23 cellular contexts compared by ENCODE assay signal in genomic region chr6:165668951-165669350, GRCh38. TPM values are rescaled to one million over a fixed set of nuclear protein-coding genes. Genes with fewer than 3 reads are reported as not detected.
DNase-seq lines count a peak whose midpoint lies in the region; ATAC-seq and TF ChIP-seq lines count a peak whose summit lies in the region.
"Had no signal": no experiment of that assay in that cellular context is flagged by ENCODE, and none has a peak within 500 bp of the region (broad histone marks: within the 10 kb centered on the region; RNA-seq: fewer than 3 reads in every experiment).

No MANE protein-coding gene starts in this region.

- no peaks in the 10 kb centered on the region for H3K27me3 ChIP-seq in Panc1 (ENCODE audit: control insufficient read depth, insufficient read depth, low read length)
- H3K27me3 ChIP-seq in CD8-positive, alpha-beta T cell (ENCODE audit: insufficient read depth, low read length), result no peaks in the 10 kb centered on the region

- no peak for TF ChIP-seq CTCF in Panc1 (IDR thresholded peaks at IDR 0.05)
- no peak for TF ChIP-seq CTCF in CD8-positive, alpha-beta T cell (IDR thresholded peaks at IDR 0.05)

- H3K27ac ChIP-seq in Panc1 (ENCODE audit: low read length), result peak overlapping the region; percentile 23
- H3K27ac ChIP-seq in CD8-positive, alpha-beta T cell (ENCODE audit: low read depth, low read length), result no peak overlapping the region
- H3K27ac ChIP-seq: SK-N-MC had no signal

- no peaks in the 10 kb centered on the region for H3K9me3 ChIP-seq in Panc1 (ENCODE audit: control insufficient read depth, insufficient read depth, low read depth, low read length)
- no peaks in the 10 kb centered on the region for H3K9me3 ChIP-seq in CD8-positive, alpha-beta T cell (ENCODE audit: low read length)

- no peaks in the 10 kb centered on the region for H3K36me3 Mint-ChIP-seq in T-helper 2 cell treated with Interferon-gamma antibody and Interleukin-4, amounts not matched to agents 5 μg/mL and 100 μg/mL, for 36 hours (ENCODE audit: low read depth)
- H3K36me3 Mint-ChIP-seq in CD8-positive, alpha-beta T cell, result no peaks in the 10 kb centered on the region
- H3K36me3 Mint-ChIP-seq: CD8-positive, alpha-beta memory T cell had no signal

- peaks cover 2% of the 10 kb centered on the region for H3K4me1 Mint-ChIP-seq in T-helper 2 cell treated with Interferon-gamma antibody and Interleukin-4, amounts not matched to agents 5 μg/mL and 100 μg/mL, for 36 hours (ENCODE audit: low read depth)
- H3K4me1 Mint-ChIP-seq in CD8-positive, alpha-beta T cell (ENCODE audit: low read depth), result peaks cover 3% of the 10 kb centered on the region

- no TSS peak for BruUV-seq in Panc1 (replicated peaks; lab: Mats Ljungman, UMichigan)

- H3K4me3 ChIP-seq in Panc1 (ENCODE audit: low read depth in 2 of 2, low read length in 2 of 2), result peak overlapping the region in 1 of 2 experiments; percentile 26; a peak in 2 of 4 replicates
- no peak overlapping the region for H3K4me3 ChIP-seq in CD8-positive, alpha-beta T cell (ENCODE audit: low read depth, low read length)
- H3K4me3 ChIP-seq: SK-N-MC had no signal

- peak; percentile 72 for ATAC-seq in Panc1
- ATAC-seq in CD8-positive, alpha-beta T cell, result no peak
- ATAC-seq: Right ventricle myocardium inferior had no signal

- H3K4me3 Mint-ChIP-seq in T-helper 2 cell treated with Interferon-gamma antibody and Interleukin-4, amounts not matched to agents 5 μg/mL and 100 μg/mL, for 36 hours, result no peak overlapping the region
- H3K4me3 Mint-ChIP-seq in CD8-positive, alpha-beta T cell, result no peak overlapping the region
- H3K4me3 Mint-ChIP-seq: CD8-positive, alpha-beta memory T cell; H9 had no signal

- intact Hi-C loops in Panc1 (cut with micrococcal nuclease; ENCODE audit: unreplicated experiment), result no loop called here
- intact Hi-C loops in CD8-positive, alpha-beta T cell (cut with DNase I, micrococcal nuclease), result no loop called here

- H3K27me3 Mint-ChIP-seq in T-helper 2 cell treated with Interferon-gamma antibody and Interleukin-4, amounts not matched to agents 5 μg/mL and 100 μg/mL, for 36 hours (ENCODE audit: low read depth), result peaks cover 31% of the 10 kb centered on the region
- peaks cover 25% of the 10 kb centered on the region for H3K27me3 Mint-ChIP-seq in CD8-positive, alpha-beta T cell (ENCODE audit: low read depth)

- in situ Hi-C loops in Panc1 (cut with HindIII; ENCODE audit: low pct_unique_long_range_greater_than_20kb, low sequenced_read_pairs), result no loop called here

- CTCF ChIA-PET in Panc1 (lab: Charles Lee), result no interaction called here
- CTCF ChIA-PET in CD8-positive, alpha-beta T cell (lab: Charles Lee), result no interaction called here

- DNase-seq in LHCN-M2 (ENCODE audit: low read depth) (peak; percentile 60), Panc1 (ENCODE audit: low read depth, low spot score) (no peak), brain pericyte (ENCODE audit: low read depth, low spot score) (peak; percentile 56), nucleus accumbens (lab: John Stamatoyannopoulos, UW) (no peak), CD1c-positive myeloid dendritic cell (ENCODE audit: extremely low spot score) (no peak)
- no peak for DNase-seq in T-helper 2 cell treated with Interferon-gamma antibody and Interleukin-4, amounts not matched to agents 5 μg/mL and 100 μg/mL, for 36 hours (ENCODE audit: low spot score)
- no peak for DNase-seq in CD8-positive, alpha-beta T cell
- DNase-seq: CD8-positive, alpha-beta memory T cell; EL; GF-D8; H9; Kasumi-1; MM.1S; NCI-H1105; NCI-H146; NCI-H2029; NCI-H2227 treated with DMSO at 0.1 percent for 48 hours; NCI-H510A; NCI-H82; OCI-M1; SW 1271 had no signal

- no peak overlapping the region for H3K27ac Mint-ChIP-seq in T-helper 2 cell treated with Interferon-gamma antibody and Interleukin-4, amounts not matched to agents 5 μg/mL and 100 μg/mL, for 36 hours
- H3K27ac Mint-ChIP-seq in CD8-positive, alpha-beta T cell, result no peak overlapping the region
- H3K27ac Mint-ChIP-seq: CD8-positive, alpha-beta memory T cell; H9 had no signal

- no peaks in the 10 kb centered on the region for H3K9me3 Mint-ChIP-seq in T-helper 2 cell treated with Interferon-gamma antibody and Interleukin-4, amounts not matched to agents 5 μg/mL and 100 μg/mL, for 36 hours
- H3K9me3 Mint-ChIP-seq in CD8-positive, alpha-beta T cell, result no peaks in the 10 kb centered on the region
- H3K9me3 Mint-ChIP-seq: H9 had no signal

- no peaks in the 10 kb centered on the region for H3K36me3 ChIP-seq in Panc1 (ENCODE audit: control insufficient read depth, insufficient read depth, low read length)
- no peaks in the 10 kb centered on the region for H3K36me3 ChIP-seq in CD8-positive, alpha-beta T cell (ENCODE audit: insufficient read depth, low read length)

- peaks cover 22% of the 10 kb centered on the region for H3K4me1 ChIP-seq in Panc1 (ENCODE audit: control insufficient read depth, insufficient read depth, low read length)
- no peaks in the 10 kb centered on the region for H3K4me1 ChIP-seq in CD8-positive, alpha-beta T cell (ENCODE audit: insufficient read depth, low read length)

- POLR2A ChIA-PET in Panc1 (lab: Charles Lee), result interaction anchor here (0.6 kb wide), 1 partner anchor 26 kb away, joined by 6 read pairs; no protein-coding TSS in a partner anchor
- POLR2A ChIA-PET in CD8-positive, alpha-beta T cell (lab: Charles Lee), result no interaction called here

RNA-seq across cellular contexts. Expression of gene PDE10A, which starts 5.9 kb away (rescaled TPM):
- total RNA-seq in LHCN-M2 (2014; rRNA removed) (17.9 and 21.6 TPM in 2 replicates), Panc1 (2021; ENCODE audit: unreplicated experiment) (27.8 TPM)
- polyA plus RNA-seq in LHCN-M2 (2012), result 9.1 TPM
- 10.5 TPM for polyA plus RNA-seq in Panc1 (2012; ENCODE audit: insufficient read length)
- not detected for total RNA-seq in CD8-positive, alpha-beta T cell
- total RNA-seq: CD8-positive, alpha-beta memory T cell had no signal
- polyA plus RNA-seq: CD8-positive, alpha-beta memory T cell had no signal

Comparison
In these comparisons a context has a peak if more than half of its experiments do, and no peak if none do; other contexts are left out.
1. DNase-seq: peak in LHCN-M2 (single experiment) and brain pericyte (single experiment); none in Panc1 (single experiment), T-helper 2 cell treated with Interferon-gamma antibody and Interleukin-4, amounts not matched to agents 5 μg/mL and 100 μg/mL, for 36 hours (single experiment), nucleus accumbens (0 of 56), CD1c-positive myeloid dendritic cell (single experiment) and CD8-positive, alpha-beta T cell (0 of 7).
2. RNA of gene PDE10A, which starts 5.9 kb away (total RNA-seq): 27.8 TPM in Panc1 (single experiment) and 17.9 to 21.6 TPM in LHCN-M2; not detected in CD8-positive, alpha-beta T cell; every median in the first group is over 10 times any median in the second.